17 cellular contexts compared by ENCODE assay signal in the genomic region with DNA sequence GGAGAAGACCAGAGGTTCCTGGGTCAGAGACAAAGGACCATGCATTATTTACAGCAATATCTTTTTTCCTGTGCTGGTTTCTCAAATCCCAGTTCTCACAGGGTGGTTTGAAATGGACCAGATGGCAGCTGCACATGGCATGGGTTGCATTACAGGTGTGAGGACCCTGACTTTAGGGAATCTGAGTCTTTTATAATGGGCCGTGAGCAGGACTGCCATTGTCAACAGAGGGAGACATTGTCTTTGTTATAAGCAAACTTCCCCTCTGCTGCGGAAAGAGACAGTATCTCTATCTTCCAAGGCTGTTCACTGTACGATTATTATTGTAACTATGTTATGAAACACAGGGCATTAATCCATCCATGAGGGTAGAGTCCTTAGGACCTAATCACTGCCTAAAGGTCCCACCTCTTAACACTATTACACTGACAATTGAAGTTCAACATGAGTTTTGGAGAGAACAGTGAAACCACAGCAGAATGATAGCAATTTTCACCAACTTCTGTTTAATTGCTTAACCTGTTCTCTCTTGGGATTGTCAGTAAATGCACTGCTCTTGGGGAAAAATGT.
DNase-seq lines count a peak whose midpoint lies in the region; ATAC-seq and TF ChIP-seq lines count a peak whose summit lies in the region.
"Had no signal": no experiment of that assay in that cellular context is flagged by ENCODE, and none has a peak within 500 bp of the region (broad histone marks: within the 10 kb centered on the region; RNA-seq: fewer than 3 reads in every experiment).

No MANE protein-coding gene starts in this region.

- peak; percentile 48 for DNase-seq in NCI-H146 (lab: John Stamatoyannopoulos, UW)
- DNase-seq in NCI-H146 treated with DMSO at 0.1 percent for 48 hours (lab: John Stamatoyannopoulos, UW; ENCODE audit: unreplicated experiment) = no peak
- DNase-seq in WTC11 (ENCODE audit: low spot score) = no peak
- DNase-seq in neural progenitor cell (ENCODE audit: low spot score) = no peak
- DNase-seq in NCI-H187 treated with DMSO at 0.1 percent for 48 hours (lab: John Stamatoyannopoulos, UW) = no peak
- DNase-seq: activated CD4-positive, alpha-beta T cell treated with anti-CD3 and anti-CD28 coated beads, Interleukin-2, amount 50 U/mL, for 4 hours; activated naive CD4-positive, alpha-beta T cell treated with Interleukin-2 at 50 U/mL for 16 hours; colonic mucosa; DMS153; gastrocnemius medialis; NCI-H1048; nephron progenitor cell; stimulated activated CD4-positive, alpha-beta T cell treated with anti-CD3 and anti-CD28 coated beads, Interleukin-12 subunit alpha, Interleukin-12 subunit beta, amount 100 ng/mL, for 4 hours; thyroid gland had no signal

- peak; percentile 13; the same call in 1 of the 2 replicates for TF ChIP-seq CTCF in LNCAP (IDR thresholded peaks at IDR 0.05)
- TF ChIP-seq CTCF in WTC11 (IDR thresholded peaks at IDR 0.05) = no peak
- TF ChIP-seq CTCF in neural progenitor cell (IDR thresholded peaks at IDR 0.05) = peak; percentile 24

- H3F3A ChIP-seq in neural progenitor cell (ENCODE audit: low read depth) = peaks cover 6% of the 10 kb centered on the region

- no peak overlapping the region for H3K27ac Mint-ChIP-seq in WTC11
- H3K27ac Mint-ChIP-seq in neural progenitor cell = no peak overlapping the region
- H3K27ac Mint-ChIP-seq: nephron progenitor cell had no signal

- H3K27me3 Mint-ChIP-seq in WTC11 (ENCODE audit: low read depth) (peaks cover 5% of the 10 kb centered on the region; the same call in 1 of the 2 replicates), neural progenitor cell (ENCODE audit: insufficient read depth, low read depth) (peaks cover 3% of the 10 kb centered on the region)

- H4K20me1 ChIP-seq in neural progenitor cell (ENCODE audit: low read depth) = no peaks in the 10 kb centered on the region

- H3K36me3 ChIP-seq in neural progenitor cell = no peaks in the 10 kb centered on the region
- H3K36me3 ChIP-seq: colonic mucosa, gastrocnemius medialis, thyroid gland had no signal

- H3K4me2 ChIP-seq in neural progenitor cell = no peak overlapping the region

- no peak overlapping the region for H3K4me3 ChIP-seq in neural progenitor cell
- H3K4me3 ChIP-seq: colonic mucosa, gastrocnemius medialis, thyroid gland had no signal

- peaks cover 14% of the 10 kb centered on the region for H3K4me1 ChIP-seq in neural progenitor cell
- H3K4me1 ChIP-seq: colonic mucosa had no signal

- ATAC-seq in WTC11 = 0 out of 2 replicates have a peak, but pooled peaks have one; percentile 34
- ATAC-seq in GM19395 (IDR thresholded peaks at IDR 0.05; ENCODE audit: unreplicated experiment) = no peak
- ATAC-seq in HG03571 (IDR thresholded peaks at IDR 0.05; ENCODE audit: unreplicated experiment) = no peak
- ATAC-seq: gastrocnemius medialis had no signal

- POLR2A ChIA-PET in WTC11 (lab: Charles Lee) = no interaction called here

- H2AFZ ChIP-seq in neural progenitor cell (replicated peaks) = no peak overlapping the region

- no peaks in the 10 kb centered on the region for H3K9me3 ChIP-seq in neural progenitor cell (ENCODE audit: low read depth)
- H3K9me3 ChIP-seq: colonic mucosa, gastrocnemius medialis, thyroid gland had no signal

- H3K4me3 Mint-ChIP-seq in WTC11 = no peak overlapping the region
- no peak overlapping the region for H3K4me3 Mint-ChIP-seq in neural progenitor cell
- H3K4me3 Mint-ChIP-seq: nephron progenitor cell had no signal

- CTCF ChIA-PET in WTC11 (lab: Charles Lee) = interaction anchor here (3.0 kb wide), 1 partner anchor 12 kb away, joined by 19 read pairs; no protein-coding TSS in a partner anchor

- H3K27ac ChIP-seq in neural progenitor cell = no peak overlapping the region
- H3K27ac ChIP-seq: colonic mucosa, gastrocnemius medialis, thyroid gland had no signal

- no peaks in the 10 kb centered on the region for H3K27me3 ChIP-seq in neural progenitor cell
- H3K27me3 ChIP-seq: colonic mucosa, gastrocnemius medialis, thyroid gland had no signal

- H3K4me1 Mint-ChIP-seq in WTC11 (peaks cover 5% of the 10 kb centered on the region), neural progenitor cell (peaks cover 12% of the 10 kb centered on the region)

- H3K36me3 Mint-ChIP-seq in WTC11 (peaks cover 17% of the 10 kb centered on the region), neural progenitor cell (peaks cover 3% of the 10 kb centered on the region)

- H3K79me2 ChIP-seq in neural progenitor cell (ENCODE audit: low read depth) = no peaks in the 10 kb centered on the region

- H3K9me3 Mint-ChIP-seq in WTC11 (peaks cover 41% of the 10 kb centered on the region), neural progenitor cell (peaks cover 21% of the 10 kb centered on the region)

- no peak overlapping the region for H3K9ac ChIP-seq in neural progenitor cell

TF ChIP-seq in WTC11, 78 proteins besides CTCF, POLR2A, EP300 and RAD21:
- no peak for TF ChIP-seq GABPB1 (CRISPR knock-in tag; IDR thresholded peaks at IDR 0.05)
- TF ChIP-seq, protein P1, sequence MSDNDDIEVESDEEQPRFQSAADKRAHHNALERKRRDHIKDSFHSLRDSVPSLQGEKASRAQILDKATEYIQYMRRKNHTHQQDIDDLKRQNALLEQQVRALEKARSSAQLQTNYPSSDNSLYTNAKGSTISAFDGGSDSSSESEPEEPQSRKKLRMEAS (CRISPR knock-in tag; IDR thresholded peaks at IDR 0.05) = 0 out of 2 replicates have a peak, but pooled peaks have one; percentile 23
